Comparison of ENCODE assay signal across 19 cellular contexts in genomic region chr20:57614490-57615471, GRCh38. TPM values are rescaled to one million over a fixed set of nuclear protein-coding genes. Genes with fewer than 3 reads are reported as not detected.
DNase-seq lines count a peak whose midpoint lies in the region; ATAC-seq and TF ChIP-seq lines count a peak whose summit lies in the region.
"Had no signal": no experiment of that assay in that cellular context is flagged by ENCODE, and none has a peak within 500 bp of the region (broad histone marks: within the 10 kb centered on the region; RNA-seq: fewer than 3 reads in every experiment).

No MANE protein-coding gene starts in this region.

- intact Hi-C loops in Right ventricle myocardium inferior (cut with DNase I): no loop called here
- intact Hi-C loops in right cardiac atrium (cut with DNase I): no loop called here
- intact Hi-C loops in spleen (cut with DNase I; ENCODE audit: low total_unique reads): loop anchor here (5.0 kb wide), 1 partner anchor 227 kb away; no protein-coding TSS in a partner anchor

- no peak for TF ChIP-seq CTCF in RWPE2 (IDR thresholded peaks at IDR 0.05; ENCODE audit: poor library complexity, severe bottlenecking)
- no peak for TF ChIP-seq CTCF in spleen (IDR thresholded peaks at IDR 0.05 in 8 of 11, conservative IDR thresholded peaks at IDR 0.05 in 3 of 11)

- H3K4me3 ChIP-seq in right cardiac atrium (ENCODE audit: low read length): no peak overlapping the region
- H3K4me3 ChIP-seq in RWPE2 (ENCODE audit: severe bottlenecking): no peak overlapping the region
- no peak overlapping the region for H3K4me3 ChIP-seq in spleen
- H3K4me3 ChIP-seq: PC-9 had no signal

- H3K4me1 ChIP-seq in right cardiac atrium (ENCODE audit: control insufficient read depth, insufficient read depth, low read length) (no peaks in the 10 kb centered on the region), RWPE2 (ENCODE audit: insufficient read depth, poor library complexity, severe bottlenecking) (peaks cover 10% of the 10 kb centered on the region), spleen (peaks cover 10 to 48% (median 28%) of the 10 kb centered on the region in 6 donors)

- no peak overlapping the region for H3K27ac ChIP-seq in right cardiac atrium (ENCODE audit: low read length)
- H3K27ac ChIP-seq in RWPE2 (ENCODE audit: poor library complexity, severe bottlenecking): no peak overlapping the region
- no peak overlapping the region for H3K27ac ChIP-seq in spleen
- H3K27ac ChIP-seq: C4-2B, PC-9 had no signal

- ATAC-seq in Right ventricle myocardium inferior (no peak), right cardiac atrium (no peak), RWPE2 (ENCODE audit: low read depth) (no peak), GM21737 (IDR thresholded peaks at IDR 0.05; ENCODE audit: unreplicated experiment) (no peak)

- DNase-seq in Right ventricle myocardium inferior (ENCODE audit: missing footprints): peak; percentile 65
- no peak for DNase-seq in right cardiac atrium
- peak; percentile 76 for DNase-seq in RWPE2 (ENCODE audit: low spot score)
- peak; percentile 46 for DNase-seq in islet precursor cell
- DNase-seq in spleen: peak; percentile 59
- DNase-seq in mucosa of gallbladder (ENCODE audit: low spot score): no peak
- no peak for DNase-seq in T-helper 2 cell treated with Interferon-gamma antibody and Interleukin-4, amounts not matched to agents 5 μg/mL and 100 μg/mL, for 36 hours (ENCODE audit: low spot score)
- DNase-seq: DMS 273 treated with DMSO at 0.1 percent for 48 hours, GF-D8, GOT3, NCI-H1092, NCI-H2081 treated with DMSO at 0.1 percent for 48 hours, NCI-H510A treated with DMSO at 0.1 percent for 48 hours, NCI-H82, PC-9 had no signal

- WGBS in right cardiac atrium: 90% methylated on average over 16 of the region's 16 CpGs
- 89 to 95% (median 91%) methylated on average over 15 to 16 of the region's 16 CpGs for WGBS in spleen, 5 donors

- H3K27me3 ChIP-seq in right cardiac atrium (ENCODE audit: control insufficient read depth, insufficient read depth) (no peaks in the 10 kb centered on the region), RWPE2 (ENCODE audit: insufficient read depth, poor library complexity, severe bottlenecking) (peaks cover under 1% of the 10 kb centered on the region), spleen (replicated peaks in 1 of 7) (no peaks in the 10 kb centered on the region)

- no peak overlapping the region for H3K4me3 Mint-ChIP-seq in T-helper 2 cell treated with Interferon-gamma antibody and Interleukin-4, amounts not matched to agents 5 μg/mL and 100 μg/mL, for 36 hours

- no peak overlapping the region for H3K27ac Mint-ChIP-seq in T-helper 2 cell treated with Interferon-gamma antibody and Interleukin-4, amounts not matched to agents 5 μg/mL and 100 μg/mL, for 36 hours

- H3K9me3 Mint-ChIP-seq in T-helper 2 cell treated with Interferon-gamma antibody and Interleukin-4, amounts not matched to agents 5 μg/mL and 100 μg/mL, for 36 hours: no peaks in the 10 kb centered on the region

- no peaks in the 10 kb centered on the region for H3K36me3 ChIP-seq in RWPE2 (ENCODE audit: low read depth)
- H3K36me3 ChIP-seq in spleen: peaks cover 0 to 71% (median 33%) of the 10 kb centered on the region in 6 donors

- peaks cover 9% of the 10 kb centered on the region for H3K36me3 Mint-ChIP-seq in T-helper 2 cell treated with Interferon-gamma antibody and Interleukin-4, amounts not matched to agents 5 μg/mL and 100 μg/mL, for 36 hours (ENCODE audit: low read depth)

- no peak for TF ChIP-seq POLR2A in spleen (IDR thresholded peaks at IDR 0.05)

- no peaks in the 10 kb centered on the region for H3K9me3 ChIP-seq in right cardiac atrium (ENCODE audit: control insufficient read depth, low read length)
- no peaks in the 10 kb centered on the region for H3K9me3 ChIP-seq in RWPE2 (ENCODE audit: severe bottlenecking)
- H3K9me3 ChIP-seq in spleen: no peaks in the 10 kb centered on the region

- H3K4me1 Mint-ChIP-seq in T-helper 2 cell treated with Interferon-gamma antibody and Interleukin-4, amounts not matched to agents 5 μg/mL and 100 μg/mL, for 36 hours (ENCODE audit: low read depth): peaks cover 28% of the 10 kb centered on the region

- peaks cover 22% of the 10 kb centered on the region for H3K27me3 Mint-ChIP-seq in T-helper 2 cell treated with Interferon-gamma antibody and Interleukin-4, amounts not matched to agents 5 μg/mL and 100 μg/mL, for 36 hours (ENCODE audit: low read depth)

RNA-seq across cellular contexts. Expression of gene ZBP1, which starts 5.4 kb away (rescaled TPM):
- total RNA-seq in Right ventricle myocardium inferior (0.22 TPM), right cardiac atrium (under 1 TPM in 2 of 4 donors, not detected in 2; 0.23 to 0.38 TPM), spleen (10 to 100 TPM; 11.7 to 28.4 (median 20.9) TPM), mucosa of gallbladder (1.3 TPM)
- polyA plus RNA-seq in right cardiac atrium (0.16 TPM), spleen (10 to 100 TPM in 1 of 3 donors, 1 to 10 TPM in 2; 8.6 to 11.2 (median 9.8) TPM)
- total RNA-seq: MCF 10A, PC-9 had no signal

RNA-seq across cellular contexts. Expression of gene PCK1, which starts 53.9 kb away (rescaled TPM):
- 4.4 TPM for total RNA-seq in Right ventricle myocardium inferior
- 1 to 10 TPM in 1 of 4 donors, under 1 TPM in 3; 0.25 to 4.1 (median 0.61) TPM for total RNA-seq in right cardiac atrium
- 1.0 TPM for polyA plus RNA-seq in right cardiac atrium
- under 1 TPM in 4 of 7 donors, not detected in 3; 0.17 to 0.67 (median 0.41) TPM for total RNA-seq in spleen
- under 1 TPM; 0.04 to 0.13 (median 0.05) TPM for polyA plus RNA-seq in spleen
- total RNA-seq in mucosa of gallbladder: 27.0 TPM
- total RNA-seq: Daoy, MCF 10A, PC-9 had no signal

Comparison
In these comparisons a context has a peak if more than half of its experiments do, and no peak if none do; other contexts are left out.
1. DNase-seq: peak in Right ventricle myocardium inferior (single experiment), RWPE2 (single experiment), islet precursor cell (single experiment) and spleen (single experiment); none in right cardiac atrium (0 of 3), mucosa of gallbladder (single experiment) and T-helper 2 cell treated with Interferon-gamma antibody and Interleukin-4, amounts not matched to agents 5 μg/mL and 100 μg/mL, for 36 hours (single experiment).